In genomic region chr3:127556565-127556964, GRCh38 we compare ENCODE assay signal across 17 cellular contexts. TPM values are rescaled to one million over a fixed set of nuclear protein-coding genes. Genes with fewer than 3 reads are reported as not detected.
DNase-seq lines count a peak whose midpoint lies in the region; ATAC-seq and TF ChIP-seq lines count a peak whose summit lies in the region.
"Had no signal": no experiment of that assay in that cellular context is flagged by ENCODE, and none has a peak within 500 bp of the region (broad histone marks: within the 10 kb centered on the region; RNA-seq: fewer than 3 reads in every experiment).

No MANE protein-coding gene starts in this region.

- peaks cover 79% of the 10 kb centered on the region for H3K27me3 Mint-ChIP-seq in Calu3 (ENCODE audit: unreplicated experiment)
- peaks cover 20% of the 10 kb centered on the region for H3K27me3 Mint-ChIP-seq in stimulated activated naive CD8-positive, alpha-beta T cell treated with anti-CD3 and anti-CD28 coated beads, Interleukin-15, amount 100 ng/mL, for 72 hours
- H3K27me3 Mint-ChIP-seq: activated CD4-positive, alpha-beta memory T cell treated with anti-CD3 and anti-CD28 coated beads, Interleukin-2, amount 10 ng/mL, durations not matched to agents 7 days and 5 days had no signal

- H3K36me3 ChIP-seq in RWPE2 (ENCODE audit: low read depth) = no peaks in the 10 kb centered on the region
- H3K36me3 ChIP-seq: adrenal gland, tibial nerve had no signal

- no peaks in the 10 kb centered on the region for H3K4me1 ChIP-seq in RWPE2 (ENCODE audit: insufficient read depth, poor library complexity, severe bottlenecking)
- H3K4me1 ChIP-seq: adrenal gland had no signal

- H3K27ac Mint-ChIP-seq in Calu3 (ENCODE audit: unreplicated experiment) = no peak overlapping the region
- H3K27ac Mint-ChIP-seq in stimulated activated naive CD8-positive, alpha-beta T cell treated with anti-CD3 and anti-CD28 coated beads, Interleukin-15, amount 100 ng/mL, for 72 hours = no peak overlapping the region
- H3K27ac Mint-ChIP-seq: activated CD4-positive, alpha-beta memory T cell treated with anti-CD3 and anti-CD28 coated beads, Interleukin-2, amount 10 ng/mL, durations not matched to agents 7 days and 5 days; CD4-positive, alpha-beta T cell had no signal

- no peaks in the 10 kb centered on the region for H3K27me3 ChIP-seq in RWPE2 (ENCODE audit: insufficient read depth, poor library complexity, severe bottlenecking)
- H3K27me3 ChIP-seq: adrenal gland, tibial nerve had no signal

- DNase-seq in Calu3 (peak; percentile 46), RWPE2 (ENCODE audit: low spot score) (no peak), iPS-NIHi7 (ENCODE audit: extremely low spot score) (peak; percentile 57), MV-4-11 (lab: John Stamatoyannopoulos, UW) (no peak), mesenteric fat pad (ENCODE audit: low spot score) (no peak)
- no peak for DNase-seq in stimulated activated naive CD8-positive, alpha-beta T cell treated with anti-CD3 and anti-CD28 coated beads, Interleukin-15, amount 100 ng/mL, for 72 hours
- DNase-seq in central memory CD4-positive, alpha-beta T cell = no peak
- DNase-seq: activated CD4-positive, alpha-beta memory T cell treated with anti-CD3 and anti-CD28 coated beads, Interleukin-2, amount 10 ng/mL, durations not matched to agents 7 days and 5 days; adrenal gland; CD4-positive, alpha-beta T cell; cortex of kidney; NCI-H1417 treated with DMSO at 0.1 percent for 48 hours; stimulated activated CD4-positive, alpha-beta T cell treated with anti-CD3 and anti-CD28 coated beads, Interleukin-2, amount 100 ng/mL, for 48 hours had no signal

- no peak overlapping the region for H3K4me3 ChIP-seq in GM12875 (ENCODE audit: low read depth, low read length)
- H3K4me3 ChIP-seq in RWPE2 (ENCODE audit: severe bottlenecking) = no peak overlapping the region
- H3K4me3 ChIP-seq: adrenal gland, lung, tibial nerve had no signal

- BruUV-seq in Calu3 (replicated peaks; lab: Mats Ljungman, UMichigan) = no TSS peak

- no peaks in the 10 kb centered on the region for H3K4me1 Mint-ChIP-seq in Calu3 (ENCODE audit: low read depth, unreplicated experiment)
- H3K4me1 Mint-ChIP-seq in stimulated activated naive CD8-positive, alpha-beta T cell treated with anti-CD3 and anti-CD28 coated beads, Interleukin-15, amount 100 ng/mL, for 72 hours = peaks cover 10% of the 10 kb centered on the region

- TF ChIP-seq CTCF in Calu3 (IDR thresholded peaks at IDR 0.05; ENCODE audit: unreplicated experiment) (no peak), GM12875 (IDR thresholded peaks at IDR 0.05; ENCODE audit: borderline replicate concordance, insufficient read depth, low read depth, low read length) (peak; percentile 41; the same call in 1 of the 2 replicates), RWPE2 (IDR thresholded peaks at IDR 0.05; ENCODE audit: poor library complexity, severe bottlenecking) (peak; percentile 15)

- ATAC-seq in RWPE2 (ENCODE audit: low read depth) = no peak
- no peak for ATAC-seq in stimulated activated naive CD8-positive, alpha-beta T cell treated with anti-CD3 and anti-CD28 coated beads, Interleukin-15, amount 100 ng/mL, for 72 hours
- ATAC-seq: sciatic nerve had no signal

- H3K4me3 Mint-ChIP-seq in Calu3 (ENCODE audit: low read depth, unreplicated experiment) = no peak overlapping the region
- no peak overlapping the region for H3K4me3 Mint-ChIP-seq in stimulated activated naive CD8-positive, alpha-beta T cell treated with anti-CD3 and anti-CD28 coated beads, Interleukin-15, amount 100 ng/mL, for 72 hours
- H3K4me3 Mint-ChIP-seq: activated CD4-positive, alpha-beta memory T cell treated with anti-CD3 and anti-CD28 coated beads, Interleukin-2, amount 10 ng/mL, durations not matched to agents 7 days and 5 days; CD4-positive, alpha-beta T cell had no signal

- no peaks in the 10 kb centered on the region for H3K36me3 Mint-ChIP-seq in Calu3 (ENCODE audit: insufficient read depth, unreplicated experiment)

- intact Hi-C loops in Calu3 (cut with micrococcal nuclease; ENCODE audit: unreplicated experiment) = no loop called here

- CTCF ChIA-PET in Calu3 (lab: Charles Lee) = interaction anchor here (1.1 kb wide), 1 partner anchor 9 kb away, joined by 5 read pairs; no protein-coding TSS in a partner anchor

- no peaks in the 10 kb centered on the region for H3K9me3 ChIP-seq in RWPE2 (ENCODE audit: severe bottlenecking)
- H3K9me3 ChIP-seq: adrenal gland had no signal

- no peak overlapping the region for H3K27ac ChIP-seq in RWPE2 (ENCODE audit: poor library complexity, severe bottlenecking)
- H3K27ac ChIP-seq: adrenal gland, tibial nerve had no signal

- H3K9me3 Mint-ChIP-seq in Calu3 (ENCODE audit: low read depth, unreplicated experiment) = peaks cover 3% of the 10 kb centered on the region
- peaks cover 12 to 16% of the 10 kb centered on the region in 2 donors for H3K9me3 Mint-ChIP-seq in stimulated activated naive CD8-positive, alpha-beta T cell treated with anti-CD3 and anti-CD28 coated beads, Interleukin-15, amount 100 ng/mL, for 72 hours

RNA-seq across cellular contexts. Expression of gene TPRA1, which starts 34.0 kb away (rescaled TPM):
- total RNA-seq in Calu3 (2022) = 62.4 and 66.4 TPM in 2 replicates
- 24.6 TPM for total RNA-seq in mesenteric fat pad

RNA-seq across cellular contexts. Expression of gene MCM2, which starts 41.6 kb away (rescaled TPM):
- total RNA-seq in Calu3 (2022) (120 and 121 TPM in 2 replicates), mesenteric fat pad (2.4 TPM)

Comparison
In these comparisons a context has a peak if more than half of its experiments do, and no peak if none do; other contexts are left out.
1. DNase-seq: peak in Calu3 (single experiment) and iPS-NIHi7 (single experiment); none in RWPE2 (single experiment), stimulated activated naive CD8-positive, alpha-beta T cell treated with anti-CD3 and anti-CD28 coated beads, Interleukin-15, amount 100 ng/mL, for 72 hours (0 of 2), central memory CD4-positive, alpha-beta T cell (single experiment), MV-4-11 (single experiment) and mesenteric fat pad (single experiment).
2. RNA of gene MCM2, which starts 41.6 kb away (total RNA-seq): 120 to 121 TPM in Calu3; 2.4 TPM in mesenteric fat pad (single experiment); every median in the first group is over 10 times any median in the second.